8 cellular contexts compared by ENCODE assay signal in the genomic region with DNA sequence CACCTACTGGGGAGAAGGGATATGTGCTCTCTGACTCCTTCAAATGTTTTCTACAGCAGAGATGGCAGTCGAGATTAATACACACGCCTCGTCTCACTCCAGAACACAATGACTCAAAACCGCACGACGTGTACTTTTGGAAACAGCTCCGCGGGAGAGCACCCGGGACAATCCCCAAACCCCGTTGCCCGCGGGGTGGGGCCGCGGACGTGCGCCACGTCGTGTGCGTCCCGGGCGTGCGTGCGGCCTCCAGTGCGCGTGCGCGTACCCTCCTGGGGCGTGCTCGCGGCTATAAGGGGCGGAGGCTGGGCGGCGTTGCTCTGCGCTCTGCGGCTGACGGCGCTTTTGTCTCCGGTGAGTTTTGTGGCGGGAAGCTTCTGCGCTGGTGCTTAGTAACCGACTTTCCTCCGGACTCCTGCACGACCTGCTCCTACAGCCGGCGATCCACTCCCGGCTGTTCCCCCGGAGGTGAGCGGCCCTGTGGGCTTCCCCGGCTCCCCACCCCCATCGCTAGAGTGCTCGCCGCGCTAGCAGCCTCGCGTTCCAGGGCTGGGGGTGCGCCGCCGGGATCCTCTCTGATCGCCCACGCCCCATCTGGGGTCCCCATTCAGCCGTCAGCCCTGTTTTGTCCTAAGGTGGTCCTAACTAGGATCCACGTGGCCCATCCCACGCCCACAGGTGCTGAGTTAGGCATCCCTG. TPM values are rescaled to one million over a fixed set of nuclear protein-coding genes. Genes with fewer than 3 reads are reported as not detected.
DNase-seq lines count a peak whose midpoint lies in the region; ATAC-seq and TF ChIP-seq lines count a peak whose summit lies in the region.

A gene with protein sequence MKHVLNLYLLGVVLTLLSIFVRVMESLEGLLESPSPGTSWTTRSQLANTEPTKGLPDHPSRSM (plus strand): TSS at position 323 of the 699 bp plus-strand sequence. CDS start 1,391 bp downstream, outside the sequence.

- peak within 1 kb of the TSS; percentile 82 for H3K4me3 ChIP-seq in IMR-90 (ENCODE audit: insufficient read depth, low read depth, low read length)
- H3K4me3 ChIP-seq in OCI-LY7 (ENCODE audit: low read depth, low read length, poor library complexity, severe bottlenecking) = peak within 1 kb of the TSS; percentile 80
- H3K4me3 ChIP-seq in epithelial cell of esophagus (ENCODE audit: low read length) = peak within 1 kb of the TSS; percentile 84
- H3K4me3 ChIP-seq in mononuclear cell (ENCODE audit: low read length) = peak within 1 kb of the TSS; percentile 56

- peak within 1 kb of the TSS; percentile 89 for H3K4ac ChIP-seq in IMR-90 (ENCODE audit: low read depth, low read length)

- H4K5ac ChIP-seq in IMR-90 (ENCODE audit: low read depth, low read length) = peak within 1 kb of the TSS; percentile 97

- ATAC-seq in GM21529 (IDR thresholded peaks at IDR 0.05; ENCODE audit: unreplicated experiment) (peak; percentile 78), IMR-90 (ENCODE audit: low read depth) (peak; percentile 92)

- H3K18ac ChIP-seq in IMR-90 (ENCODE audit: low read depth, low read length) = peak within 1 kb of the TSS; percentile 91

- peak within 1 kb of the TSS; percentile 91; the same call in 2 of the 3 replicates for H2BK15ac ChIP-seq in IMR-90 (ENCODE audit: low read depth, low read length)

- peak; percentile 82 for TF ChIP-seq POLR2A in IMR-90 (IDR thresholded peaks at IDR 0.05; ENCODE audit: low read depth, low read length)

- H3K79me1 ChIP-seq in IMR-90 (ENCODE audit: low read depth in 1 of 2, low read length in 2 of 2) = peaks cover 14 to 41% of the 10 kb centered on the region in 2 experiments; a peak in 3 of 4 replicates

- peak within 1 kb of the TSS; percentile 88 for H4K91ac ChIP-seq in IMR-90 (ENCODE audit: insufficient read depth, low read depth, low read length)

- peaks cover 16% of the 10 kb centered on the region for H4K20me1 ChIP-seq in IMR-90 (ENCODE audit: insufficient read depth, low read length)
- H4K20me1 ChIP-seq in OCI-LY7 (ENCODE audit: insufficient read depth, low read length) = no peaks in the 10 kb centered on the region

- H3K14ac ChIP-seq in IMR-90 (replicated peaks; ENCODE audit: low read depth, low read length) = peak within 1 kb of the TSS; percentile 84

- no peaks in the 10 kb centered on the region; the same call in 1 of the 2 replicates for H3K27me3 ChIP-seq in IMR-90 (ENCODE audit: control insufficient read depth, insufficient read depth, low read length)
- H3K27me3 ChIP-seq in mononuclear cell (ENCODE audit: insufficient read depth, low read length) = no peaks in the 10 kb centered on the region

- H3K23ac ChIP-seq in IMR-90 (ENCODE audit: low read depth, low read length) = peak within 1 kb of the TSS; percentile 83

- peaks cover 33% of the 10 kb centered on the region for H3K79me2 ChIP-seq in OCI-LY7 (ENCODE audit: insufficient read depth, low read depth, low read length)

- H3K4me2 ChIP-seq in IMR-90 (ENCODE audit: low read depth, low read length) (peak within 1 kb of the TSS; percentile 88), OCI-LY7 (ENCODE audit: low read length) (peak within 1 kb of the TSS; percentile 79)

- no peak for TF ChIP-seq RAD21 in IMR-90 (IDR thresholded peaks at IDR 0.05; ENCODE audit: low read length)

- no peaks in the 10 kb centered on the region for H3K9me3 ChIP-seq in IMR-90 (ENCODE audit: control insufficient read depth, insufficient read depth, low read length)
- H3K9me3 ChIP-seq in OCI-LY7 (ENCODE audit: low read length) = no peaks in the 10 kb centered on the region
- H3K9me3 ChIP-seq in mononuclear cell (ENCODE audit: low read depth, low read length) = no peaks in the 10 kb centered on the region

- H3K27ac ChIP-seq in IMR-90 (ENCODE audit: insufficient read depth, low read length) (peak within 1 kb of the TSS; percentile 89), OCI-LY7 (ENCODE audit: low read depth, low read length, poor library complexity, severe bottlenecking) (peak within 1 kb of the TSS; percentile 52)

- peaks cover 9% of the 10 kb centered on the region for H3K36me3 ChIP-seq in IMR-90 (ENCODE audit: control insufficient read depth, insufficient read depth, low read length)
- peaks cover 28% of the 10 kb centered on the region for H3K36me3 ChIP-seq in OCI-LY7 (ENCODE audit: insufficient read depth, low read length)

- DNase-seq in DMS 273 treated with DMSO at 0.1 percent for 48 hours (lab: John Stamatoyannopoulos, UW) = peak; percentile 83
- peak; percentile 95 for DNase-seq in IMR-90
- peak; percentile 95 for DNase-seq in OCI-LY7 (ENCODE audit: low spot score)
- DNase-seq in activated T-cell treated with anti-CD3 and anti-CD28 coated beads for 24 hours (ENCODE audit: low read depth) = peak; percentile 93
- peak; percentile 95 for DNase-seq in epithelial cell of esophagus (ENCODE audit: low read depth)
- peak; percentile 93 for DNase-seq in stimulated activated CD8-positive, alpha-beta memory T cell treated with anti-CD3 and anti-CD28 coated beads, Interleukin-2, amount 100 ng/mL, for 48 hours (ENCODE audit: low read depth in 2 of 2)

- dilution Hi-C loops in IMR-90 (cut with HindIII; ENCODE audit: low sequenced_read_pairs, unreplicated experiment) = no loop called here

- peak within 1 kb of the TSS; percentile 83 for H2BK120ac ChIP-seq in IMR-90 (ENCODE audit: low read depth, low read length)

- peak within 1 kb of the TSS; percentile 96 for H2AK5ac ChIP-seq in IMR-90 (ENCODE audit: low read depth, low read length)

- no peaks in the 10 kb centered on the region for H3K9me2 ChIP-seq in OCI-LY7 (ENCODE audit: insufficient read depth, low read length)

- POLR2A ChIA-PET in IMR-90 (lab: Charles Lee; ENCODE audit: unreplicated experiment) = interaction anchor here (0.6 to 1.0 kb wide), 3 partner anchors 28 to 84 kb away, joined by 3 to 4 read pairs (median 3); no protein-coding TSS in a partner anchor
- POLR2A ChIA-PET in OCI-LY7 (lab: Charles Lee) = interaction anchor here (0.5 to 1.5 kb wide), 6 partner anchors 9 to 495 kb away, joined by 3 to 4 read pairs (median 4); no protein-coding TSS in a partner anchor

- H3K9ac ChIP-seq in IMR-90 (ENCODE audit: low read depth, low read length) = peak within 1 kb of the TSS; percentile 92

- 0 out of 2 replicates have a peak, but pooled peaks cover 6% of the 10 kb centered on the region for H3K9me1 ChIP-seq in IMR-90 (ENCODE audit: insufficient read depth, low read length)

- peak within 1 kb of the TSS; percentile 94 for H2BK5ac ChIP-seq in IMR-90 (ENCODE audit: low read depth, low read length, poor library complexity, severe bottlenecking)

- H2AK9ac ChIP-seq in IMR-90 (replicated peaks; ENCODE audit: low read depth, low read length, poor library complexity) = peak within 1 kb of the TSS; percentile 84

- TF ChIP-seq CTCF in IMR-90 (conservative IDR thresholded peaks at IDR 0.05; ENCODE audit: low read depth, low read length) = no peak
- TF ChIP-seq CTCF in OCI-LY7 (conservative IDR thresholded peaks at IDR 0.05; ENCODE audit: low read length) = no peak
- TF ChIP-seq CTCF in epithelial cell of esophagus (IDR thresholded peaks at IDR 0.05; ENCODE audit: insufficient read depth, low read depth, low read length, missing control alignments) = no peak

- H4K8ac ChIP-seq in IMR-90 (ENCODE audit: low read depth in 2 of 2, low read length in 2 of 2) = peak within 1 kb of the TSS; percentile 90 to 94

- 0% methylated on average over 35 of the region's 63 CpGs; no CpG with 5 or more reads in 1 of the 2 experiments for WGBS in IMR-90 (ENCODE audit: extremely low coverage in 2 of 2, insufficient read length in 1 of 2), 2 experiments

- H2AFZ ChIP-seq in IMR-90 (replicated peaks; ENCODE audit: low read length, poor library complexity) (peak within 1 kb of the TSS; percentile 90), OCI-LY7 (ENCODE audit: low read length) (peak within 1 kb of the TSS; percentile 94)

- in situ Hi-C loops in IMR-90 (cut with MboI; ENCODE audit: low sequenced_read_pairs) = loop anchor here (25.0 kb wide), 1 partner anchor 432 kb away; no protein-coding TSS in a partner anchor

- CTCF ChIA-PET in IMR-90 (lab: Yijun Ruan, JAX) = interaction anchor here (0.6 to 0.9 kb wide), 2 partner anchors 18 to 29 kb away, joined by 3 to 4 read pairs; no protein-coding TSS in a partner anchor
- CTCF ChIA-PET in OCI-LY7 (lab: Charles Lee; ENCODE audit: unreplicated experiment) = interaction anchor here (0.9 kb wide), 1 partner anchor 11 kb away, joined by 6 read pairs; no protein-coding TSS in a partner anchor

- intact Hi-C loops in IMR-90 (cut with micrococcal nuclease) = no loop called here
- intact Hi-C loops in OCI-LY7 (cut with micrococcal nuclease; ENCODE audit: unreplicated experiment) = no loop called here

- peak within 1 kb of the TSS; percentile 82 for H3K56ac ChIP-seq in IMR-90 (ENCODE audit: extremely low read depth, insufficient read depth, low read length)

- peak within 1 kb of the TSS; percentile 61; the same call in 1 of the 2 replicates for H2BK20ac ChIP-seq in IMR-90 (ENCODE audit: low read depth, low read length)

- peaks cover 17% of the 10 kb centered on the region for H3K4me1 ChIP-seq in IMR-90 (ENCODE audit: control insufficient read depth, insufficient read depth, low read length)
- H3K4me1 ChIP-seq in OCI-LY7 (ENCODE audit: insufficient read depth, low read length, poor library complexity, severe bottlenecking) = peaks cover 33% of the 10 kb centered on the region
- H3K4me1 ChIP-seq in mononuclear cell (ENCODE audit: insufficient read depth, low read length) = peaks cover 32% of the 10 kb centered on the region

- BruUV-seq in IMR-90 (replicated peaks; lab: Mats Ljungman, UMichigan) (no TSS peak), OCI-LY7 (replicated peaks; lab: Mats Ljungman, UMichigan) (TSS peak; percentile 78)

TF ChIP-seq in IMR-90, 13 proteins besides CTCF, POLR2A, EP300 and RAD21 (continues in another document):
- peak; percentile 75 for TF ChIP-seq MXI1 (IDR thresholded peaks at IDR 0.05; ENCODE audit: borderline replicate concordance, low read depth, low read length)
- TF ChIP-seq MAFK (IDR thresholded peaks at IDR 0.05; ENCODE audit: low read depth, low read length) = no peak
- TF ChIP-seq MAZ (IDR thresholded peaks at IDR 0.05; ENCODE audit: borderline replicate concordance, low read depth, low read length) = peak; percentile 89
- no peak for TF ChIP-seq SMC3 (IDR thresholded peaks at IDR 0.05; ENCODE audit: low read depth, low read length)
- TF ChIP-seq RFX5 (IDR thresholded peaks at IDR 0.05; ENCODE audit: low read depth, low read length) = no peak
- no peak for TF ChIP-seq RCOR1 (IDR thresholded peaks at IDR 0.05; ENCODE audit: insufficient replicate concordance, low read length)
- TF ChIP-seq FOS (IDR thresholded peaks at IDR 0.05; ENCODE audit: low read depth, low read length) = 0 out of 2 replicates have a peak, but pooled peaks have one; percentile 8

RNA-seq across cellular contexts. Expression of the gene that starts here (rescaled TPM):
- total RNA-seq in IMR-90 (2012; rRNA removed) (23.6 and 31.2 TPM in 2 replicates), OCI-LY7 (2022) (19.4 and 22.4 TPM in 2 replicates), mononuclear cell (3.0 TPM)
- polyA plus RNA-seq in IMR-90 (2012; rRNA removed) = 29.8 and 35.6 TPM in 2 replicates
- polyA plus RNA-seq in IMR-90 (2012; cell fraction: cytosol; rRNA removed) = 24.4 and 28.0 TPM in 2 replicates
- 17.9 and 23.2 TPM in 2 replicates for polyA plus RNA-seq in IMR-90 (2012; cell fraction: nucleus; rRNA removed; ENCODE audit: low replicate concordance)
- total RNA-seq in OCI-LY7 (2014; rRNA removed; shearing (Covaris generic)) = 23.7 and 33.9 TPM in 2 replicates

Comparison
In these comparisons a context has a peak if more than half of its experiments do, and no peak if none do; other contexts are left out.
1. Peak in every context shown above with its lines: DNase-seq, ATAC-seq, H3K4me3 ChIP-seq and H3K27ac ChIP-seq.